Comparison of ENCODE assay signal across 1 cellular context in genomic region chr6:31403283-31403989, GRCh38.
TF ChIP-seq lines count a peak whose summit lies in the region.

MICA (plus strand) TSS chr6:31403595; CDS start chr6:31403633, 38 bp downstream.

TF ChIP-seq in HepG2, 621 proteins besides CTCF, POLR2A, EP300 and RAD21 (continued from another document and continues in another):
- TF ChIP-seq THAP8 (CRISPR knock-in tag; IDR thresholded peaks at IDR 0.05; ENCODE audit: borderline replicate concordance): 0 out of 2 replicates have a peak, but pooled peaks have one; percentile 62
- TF ChIP-seq SMARCE1 (IDR thresholded peaks at IDR 0.05; ENCODE audit: borderline replicate concordance): no peak
- peak; percentile 62; the same call in 1 of the 2 replicates for TF ChIP-seq ZSCAN9 (CRISPR knock-in tag; IDR thresholded peaks at IDR 0.05; ENCODE audit: borderline replicate concordance)
- peak; percentile 65; the same call in 1 of the 2 replicates for TF ChIP-seq ZNF790 (CRISPR knock-in tag; IDR thresholded peaks at IDR 0.05; ENCODE audit: borderline replicate concordance)
- no peak; the same call in 1 of the 2 replicates for TF ChIP-seq NFKBIZ (CRISPR knock-in tag; IDR thresholded peaks at IDR 0.05)
- TF ChIP-seq NR2F6 (IDR thresholded peaks at IDR 0.05): no peak
- peak; percentile 35; the same call in 1 of the 2 replicates for TF ChIP-seq NR2F6 (CRISPR knock-in tag; IDR thresholded peaks at IDR 0.05)
- TF ChIP-seq XRCC5 (optimal IDR thresholded peaks at IDR 0.05; ENCODE audit: low read length): peak; percentile 78
- TF ChIP-seq, protein P1, sequence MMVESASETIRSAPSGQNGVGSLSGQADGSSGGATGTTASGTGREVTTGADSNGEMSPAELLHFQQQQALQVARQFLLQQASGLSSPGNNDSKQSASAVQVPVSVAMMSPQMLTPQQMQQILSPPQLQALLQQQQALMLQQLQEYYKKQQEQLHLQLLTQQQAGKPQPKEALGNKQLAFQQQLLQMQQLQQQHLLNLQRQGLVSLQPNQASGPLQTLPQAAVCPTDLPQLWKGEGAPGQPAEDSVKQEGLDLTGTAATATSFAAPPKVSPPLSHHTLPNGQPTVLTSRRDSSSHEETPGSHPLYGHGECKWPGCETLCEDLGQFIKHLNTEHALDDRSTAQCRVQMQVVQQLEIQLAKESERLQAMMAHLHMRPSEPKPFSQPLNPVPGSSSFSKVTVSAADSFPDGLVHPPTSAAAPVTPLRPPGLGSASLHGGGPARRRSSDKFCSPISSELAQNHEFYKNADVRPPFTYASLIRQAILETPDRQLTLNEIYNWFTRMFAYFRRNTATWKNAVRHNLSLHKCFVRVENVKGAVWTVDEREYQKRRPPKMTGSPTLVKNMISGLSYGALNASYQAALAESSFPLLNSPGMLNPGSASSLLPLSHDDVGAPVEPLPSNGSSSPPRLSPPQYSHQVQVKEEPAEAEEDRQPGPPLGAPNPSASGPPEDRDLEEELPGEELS (CRISPR knock-in tag; IDR thresholded peaks at IDR 0.05): 0 out of 2 replicates have a peak, but pooled peaks have one; percentile 40
- TF ChIP-seq SNAI1 (CRISPR knock-in tag; IDR thresholded peaks at IDR 0.05; ENCODE audit: borderline replicate concordance): peak; percentile 83
- TF ChIP-seq, protein P2, sequence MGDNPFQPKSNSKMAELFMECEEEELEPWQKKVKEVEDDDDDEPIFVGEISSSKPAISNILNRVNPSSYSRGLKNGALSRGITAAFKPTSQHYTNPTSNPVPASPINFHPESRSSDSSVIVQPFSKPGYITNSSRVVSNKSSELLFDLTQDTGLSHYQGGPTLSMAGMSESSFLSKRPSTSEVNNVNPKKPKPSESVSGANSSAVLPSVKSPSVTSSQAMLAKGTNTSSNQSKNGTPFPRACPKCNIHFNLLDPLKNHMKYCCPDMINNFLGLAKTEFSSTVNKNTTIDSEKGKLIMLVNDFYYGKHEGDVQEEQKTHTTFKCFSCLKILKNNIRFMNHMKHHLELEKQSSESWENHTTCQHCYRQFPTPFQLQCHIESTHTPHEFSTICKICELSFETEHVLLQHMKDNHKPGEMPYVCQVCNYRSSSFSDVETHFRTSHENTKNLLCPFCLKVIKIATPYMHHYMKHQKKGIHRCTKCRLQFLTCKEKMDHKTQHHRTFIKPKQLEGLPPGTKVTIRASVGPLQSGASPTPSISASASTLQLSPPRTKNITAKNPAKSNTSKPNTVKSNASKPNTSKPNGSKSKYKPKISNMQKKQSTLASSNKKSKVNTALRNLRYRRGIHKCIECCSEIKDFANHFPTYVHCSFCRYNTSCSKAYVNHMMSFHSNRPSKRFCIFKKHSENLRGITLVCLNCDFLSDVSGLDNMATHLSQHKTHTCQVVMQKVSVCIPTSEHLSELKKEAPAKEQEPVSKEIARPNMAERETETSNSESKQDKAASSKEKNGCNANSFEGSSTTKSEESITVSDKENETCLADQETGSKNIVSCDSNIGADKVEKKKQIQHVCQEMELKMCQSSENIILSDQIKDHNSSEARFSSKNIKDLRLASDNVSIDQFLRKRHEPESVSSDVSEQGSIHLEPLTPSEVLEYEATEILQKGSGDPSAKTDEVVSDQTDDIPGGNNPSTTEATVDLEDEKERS (CRISPR knock-in tag; IDR thresholded peaks at IDR 0.05): peak; percentile 93
- no peak; the same call in 1 of the 2 replicates for TF ChIP-seq ZNF44 (CRISPR knock-in tag; IDR thresholded peaks at IDR 0.05)
- no peak for TF ChIP-seq EHMT2 (IDR thresholded peaks at IDR 0.05; ENCODE audit: borderline replicate concordance, low read depth, low read length)
- peak; percentile 95 for TF ChIP-seq ZBTB43 (CRISPR knock-in tag; conservative IDR thresholded peaks at IDR 0.05)
- peak; percentile 47; the same call in 1 of the 2 replicates for TF ChIP-seq ZFP36L2 (CRISPR knock-in tag; IDR thresholded peaks at IDR 0.05)
- peak; percentile 95 for TF ChIP-seq SATB2 (CRISPR knock-in tag; IDR thresholded peaks at IDR 0.05)
- TF ChIP-seq SP2 (CRISPR knock-in tag; IDR thresholded peaks at IDR 0.05): peak; percentile 86
- peak; percentile 94 for TF ChIP-seq ZNF777 (CRISPR knock-in tag; IDR thresholded peaks at IDR 0.05)
- TF ChIP-seq, protein P3, sequence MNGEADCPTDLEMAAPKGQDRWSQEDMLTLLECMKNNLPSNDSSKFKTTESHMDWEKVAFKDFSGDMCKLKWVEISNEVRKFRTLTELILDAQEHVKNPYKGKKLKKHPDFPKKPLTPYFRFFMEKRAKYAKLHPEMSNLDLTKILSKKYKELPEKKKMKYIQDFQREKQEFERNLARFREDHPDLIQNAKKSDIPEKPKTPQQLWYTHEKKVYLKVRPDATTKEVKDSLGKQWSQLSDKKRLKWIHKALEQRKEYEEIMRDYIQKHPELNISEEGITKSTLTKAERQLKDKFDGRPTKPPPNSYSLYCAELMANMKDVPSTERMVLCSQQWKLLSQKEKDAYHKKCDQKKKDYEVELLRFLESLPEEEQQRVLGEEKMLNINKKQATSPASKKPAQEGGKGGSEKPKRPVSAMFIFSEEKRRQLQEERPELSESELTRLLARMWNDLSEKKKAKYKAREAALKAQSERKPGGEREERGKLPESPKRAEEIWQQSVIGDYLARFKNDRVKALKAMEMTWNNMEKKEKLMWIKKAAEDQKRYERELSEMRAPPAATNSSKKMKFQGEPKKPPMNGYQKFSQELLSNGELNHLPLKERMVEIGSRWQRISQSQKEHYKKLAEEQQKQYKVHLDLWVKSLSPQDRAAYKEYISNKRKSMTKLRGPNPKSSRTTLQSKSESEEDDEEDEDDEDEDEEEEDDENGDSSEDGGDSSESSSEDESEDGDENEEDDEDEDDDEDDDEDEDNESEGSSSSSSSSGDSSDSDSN (CRISPR knock-in tag; IDR thresholded peaks at IDR 0.05): peak; percentile 84
- TF ChIP-seq, protein P4, sequence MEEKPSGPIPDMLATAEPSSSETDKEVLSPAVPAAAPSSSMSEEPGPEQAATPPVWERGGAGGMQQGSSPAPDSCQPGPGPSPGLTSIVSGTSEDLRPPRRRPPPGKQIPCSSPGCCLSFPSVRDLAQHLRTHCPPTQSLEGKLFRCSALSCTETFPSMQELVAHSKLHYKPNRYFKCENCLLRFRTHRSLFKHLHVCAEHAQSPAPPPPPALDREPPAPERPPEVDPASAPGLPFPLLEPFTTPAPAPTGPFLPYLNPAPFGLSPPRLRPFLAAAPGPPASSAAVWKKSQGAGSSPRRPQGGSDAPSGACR (CRISPR knock-in tag; IDR thresholded peaks at IDR 0.05): 0 out of 2 replicates have a peak, but pooled peaks have one; percentile 89
- peak; percentile 82 for TF ChIP-seq SRSF1 (optimal IDR thresholded peaks at IDR 0.05; ENCODE audit: low read depth, low read length)
- TF ChIP-seq ZNF263 (CRISPR knock-in tag; IDR thresholded peaks at IDR 0.05): peak; percentile 91
- TF ChIP-seq POLR2G (IDR thresholded peaks at IDR 0.05; ENCODE audit: low read depth, low read length): peak; percentile 92
- peak; percentile 82; the same call in 1 of the 2 replicates for TF ChIP-seq ZNF224 (CRISPR knock-in tag; IDR thresholded peaks at IDR 0.05)
- TF ChIP-seq ZFP36 (IDR thresholded peaks at IDR 0.05; ENCODE audit: borderline replicate concordance, low read depth, low read length, partially characterized antibody): no peak
- peak; percentile 93 for TF ChIP-seq RFXAP (CRISPR knock-in tag; IDR thresholded peaks at IDR 0.05; ENCODE audit: borderline replicate concordance)
- no peak for TF ChIP-seq CBX2 (IDR thresholded peaks at IDR 0.05; ENCODE audit: low read depth, low read length)
- no peak; the same call in 1 of the 2 replicates for TF ChIP-seq CBX2 (CRISPR knock-in tag; IDR thresholded peaks at IDR 0.05; ENCODE audit: low read depth)
- TF ChIP-seq CBX5 (CRISPR knock-in tag; IDR thresholded peaks at IDR 0.05; ENCODE audit: borderline replicate concordance): peak; percentile 76; the same call in 1 of the 2 replicates
- no peak; the same call in 1 of the 2 replicates for TF ChIP-seq ZNF839 (CRISPR knock-in tag; IDR thresholded peaks at IDR 0.05; ENCODE audit: borderline replicate concordance)
- TF ChIP-seq REPIN1 (CRISPR knock-in tag; IDR thresholded peaks at IDR 0.05; ENCODE audit: borderline replicate concordance, low read depth): peak; percentile 82
- TF ChIP-seq ZNF605 (CRISPR knock-in tag; IDR thresholded peaks at IDR 0.05): peak; percentile 83; the same call in 1 of the 2 replicates
- TF ChIP-seq YEATS2 (CRISPR knock-in tag; IDR thresholded peaks at IDR 0.05; ENCODE audit: borderline replicate concordance): peak; percentile 37; the same call in 1 of the 2 replicates
- TF ChIP-seq MIXL1 (CRISPR knock-in tag; IDR thresholded peaks at IDR 0.05): no peak
- TF ChIP-seq ZSCAN25 (CRISPR knock-in tag; IDR thresholded peaks at IDR 0.05): peak; percentile 98
- TF ChIP-seq NR2F2 (IDR thresholded peaks at IDR 0.05; ENCODE audit: borderline replicate concordance, low read depth): peak; percentile 12; the same call in 1 of the 2 replicates
- TF ChIP-seq ZNF407 (CRISPR knock-in tag; IDR thresholded peaks at IDR 0.05; ENCODE audit: not compliant biosample characterization): peak; percentile 76
- 0 out of 2 replicates have a peak, but pooled peaks have one; percentile 6 for TF ChIP-seq RAD51 (IDR thresholded peaks at IDR 0.05; ENCODE audit: borderline replicate concordance)
- 0 out of 2 replicates have a peak, but pooled peaks have one; percentile 43 for TF ChIP-seq KLF12 (CRISPR knock-in tag; IDR thresholded peaks at IDR 0.05; ENCODE audit: borderline replicate concordance)
- peak; percentile 28; the same call in 1 of the 2 replicates for TF ChIP-seq FOSL2 (CRISPR knock-in tag; IDR thresholded peaks at IDR 0.05)
- peak; percentile 80 for TF ChIP-seq MYC (CRISPR knock-in tag; IDR thresholded peaks at IDR 0.05; ENCODE audit: borderline replicate concordance)
- TF ChIP-seq LCORL (IDR thresholded peaks at IDR 0.05): no peak
- peak; percentile 63 for TF ChIP-seq LCORL (CRISPR knock-in tag; IDR thresholded peaks at IDR 0.05)
- TF ChIP-seq ERF (CRISPR knock-in tag; IDR thresholded peaks at IDR 0.05): peak; percentile 61
- no peak; the same call in 1 of the 2 replicates for TF ChIP-seq ZNF569 (CRISPR knock-in tag; IDR thresholded peaks at IDR 0.05; ENCODE audit: borderline replicate concordance)
